Comparison of ENCODE assay signal across 8 cellular contexts in genomic region chr17:29760771-29761682, GRCh38.
A peak's percentile ranks its signal among the peaks of the same experiment; 100 is the strongest.
DNase-seq lines count a peak whose midpoint lies in the region; ATAC-seq and TF ChIP-seq lines count a peak whose summit lies in the region.

No MANE protein-coding gene starts in this region.

- peak overlapping the region; percentile 62 for H3K4me3 ChIP-seq in cardiac muscle cell
- peak overlapping the region; percentile 72 for H3K4me3 ChIP-seq in parathyroid adenoma (ENCODE audit: low read depth, low read length)
- peak overlapping the region; percentile 70 to 82 (median 81) for H3K4me3 ChIP-seq in thyroid gland (replicated peaks in 1 of 3)

- H3K9me3 Mint-ChIP-seq in activated naive CD8-positive, alpha-beta T cell treated with anti-CD3 and anti-CD28 coated beads, Interleukin-2, amount 10 ng/mL, durations not matched to agents 7 days and 5 days, result no peaks in the 10 kb centered on the region

- peak; percentile 78 for ATAC-seq in GM21515 (IDR thresholded peaks at IDR 0.05; ENCODE audit: unreplicated experiment)
- ATAC-seq in activated naive CD8-positive, alpha-beta T cell treated with anti-CD3 and anti-CD28 coated beads, Interleukin-2, amount 10 ng/mL, durations not matched to agents 7 days and 5 days (ENCODE audit: low read depth), result peak; percentile 87

- H3K4me3 Mint-ChIP-seq in activated naive CD8-positive, alpha-beta T cell treated with anti-CD3 and anti-CD28 coated beads, Interleukin-2, amount 10 ng/mL, durations not matched to agents 7 days and 5 days, result peak overlapping the region; percentile 96

- no peak for TF ChIP-seq CTCF in cardiac muscle cell (IDR thresholded peaks at IDR 0.05; ENCODE audit: low read depth, low read length)
- no peak for TF ChIP-seq CTCF in parathyroid adenoma (IDR thresholded peaks at IDR 0.05)
- no peak for TF ChIP-seq CTCF in thyroid gland (IDR thresholded peaks at IDR 0.05)

- POLR2A ChIA-PET in activated naive CD8-positive, alpha-beta T cell treated with anti-CD3 and anti-CD28 coated beads, Interleukin-2, amount 10 ng/mL, durations not matched to agents 7 days and 5 days (lab: Charles Lee), result interaction anchor here (0.6 to 2.7 kb wide), 17 partner anchors 9 to 172 kb away, joined by 3 to 28 read pairs (median 5); partner anchors contain the start of genes CORO6 and SSH2

- H3K27ac Mint-ChIP-seq in activated naive CD8-positive, alpha-beta T cell treated with anti-CD3 and anti-CD28 coated beads, Interleukin-2, amount 10 ng/mL, durations not matched to agents 7 days and 5 days, result peak overlapping the region; percentile 93

- no peaks in the 10 kb centered on the region for H3K27me3 Mint-ChIP-seq in activated naive CD8-positive, alpha-beta T cell treated with anti-CD3 and anti-CD28 coated beads, Interleukin-2, amount 10 ng/mL, durations not matched to agents 7 days and 5 days

- no peak overlapping the region for H3K9ac ChIP-seq in parathyroid adenoma

- peaks cover 2% of the 10 kb centered on the region for H3K79me2 ChIP-seq in parathyroid adenoma

- H3K4me1 Mint-ChIP-seq in activated naive CD8-positive, alpha-beta T cell treated with anti-CD3 and anti-CD28 coated beads, Interleukin-2, amount 10 ng/mL, durations not matched to agents 7 days and 5 days, result peaks cover 21% of the 10 kb centered on the region

- 0 to 2% methylated on average over 29 to 42 of the region's 85 CpGs for WGBS in thyroid gland, 2 donors

- H3K4me2 ChIP-seq in parathyroid adenoma (ENCODE audit: low read length), result peak overlapping the region; percentile 98

- H3K36me3 ChIP-seq in cardiac muscle cell (no peaks in the 10 kb centered on the region), parathyroid adenoma (ENCODE audit: control insufficient read depth, insufficient read depth, low read length) (no peaks in the 10 kb centered on the region), thyroid gland (no peaks in the 10 kb centered on the region)

- H2AFZ ChIP-seq in parathyroid adenoma, result peak overlapping the region; percentile 87

- H3K36me3 Mint-ChIP-seq in activated naive CD8-positive, alpha-beta T cell treated with anti-CD3 and anti-CD28 coated beads, Interleukin-2, amount 10 ng/mL, durations not matched to agents 7 days and 5 days, result peaks cover 8% of the 10 kb centered on the region

- H3K27ac ChIP-seq in cardiac muscle cell, result peak overlapping the region; percentile 76
- H3K27ac ChIP-seq in parathyroid adenoma, result peak overlapping the region; percentile 52
- peak overlapping the region; percentile 74 to 84 (median 81) for H3K27ac ChIP-seq in thyroid gland

- H3K27me3 ChIP-seq in cardiac muscle cell (no peaks in the 10 kb centered on the region), parathyroid adenoma (ENCODE audit: control insufficient read depth, insufficient read depth, low read length) (no peaks in the 10 kb centered on the region), thyroid gland (no peaks in the 10 kb centered on the region)

- no peaks in the 10 kb centered on the region for H3K9me3 ChIP-seq in cardiac muscle cell (ENCODE audit: low read depth)
- no peaks in the 10 kb centered on the region for H3K9me3 ChIP-seq in parathyroid adenoma (ENCODE audit: control insufficient read depth, low read length)
- no peaks in the 10 kb centered on the region for H3K9me3 ChIP-seq in thyroid gland

- DNase-seq in COLO829 (ENCODE audit: low spot score) (peak; percentile 62), SKM-1 treated with dmso at 0.1 percent for 144 hours (lab: John Stamatoyannopoulos, UW; ENCODE audit: unreplicated experiment) (peak; percentile 80), cardiac muscle cell (ENCODE audit: low read depth in 1 of 2, low spot score in 1 of 2) (peak; percentile 79 to 94), thyroid gland (peak; percentile 78 to 85)
- DNase-seq in activated naive CD8-positive, alpha-beta T cell treated with anti-CD3 and anti-CD28 coated beads, Interleukin-2, amount 10 ng/mL, durations not matched to agents 7 days and 5 days, result peak; percentile 98

- peaks cover 10% of the 10 kb centered on the region for H3K4me1 ChIP-seq in cardiac muscle cell (ENCODE audit: low read depth)
- peaks cover 5% of the 10 kb centered on the region for H3K4me1 ChIP-seq in parathyroid adenoma
- H3K4me1 ChIP-seq in thyroid gland, result peaks cover 0 to 6% of the 10 kb centered on the region in 2 donors

- TF ChIP-seq POLR2A in thyroid gland (IDR thresholded peaks at IDR 0.05), result peak in 1 of 2 donors; percentile 72

- intact Hi-C loops in thyroid gland (cut with DNase I), result no loop called here

- TF ChIP-seq RAD21 in Ishikawa (IDR thresholded peaks at IDR 0.05; ENCODE audit: low read depth), result no peak

- TF ChIP-seq EP300 in Ishikawa (IDR thresholded peaks at IDR 0.05; ENCODE audit: borderline replicate concordance), result no peak

TF ChIP-seq in Ishikawa, 13 proteins besides CTCF, POLR2A, EP300 and RAD21:
- TF ChIP-seq TCF12 (IDR thresholded peaks at IDR 0.05; ENCODE audit: low read depth), result no peak; the same call in 1 of the 2 replicates
- TF ChIP-seq FOXM1 (IDR thresholded peaks at IDR 0.05; ENCODE audit: borderline replicate concordance, low read depth), result no peak
- TF ChIP-seq NFIC (IDR thresholded peaks at IDR 0.05), result no peak
- TF ChIP-seq TAF1 (IDR thresholded peaks at IDR 0.05; ENCODE audit: low read depth), result peak; percentile 21; the same call in 1 of the 2 replicates
- TF ChIP-seq EGR1 (IDR thresholded peaks at IDR 0.05), result peak; percentile 15; the same call in 1 of the 2 replicates
- TF ChIP-seq TEAD4 (IDR thresholded peaks at IDR 0.05), result no peak
- TF ChIP-seq MAX (IDR thresholded peaks at IDR 0.05), result peak; percentile 66
- no peak for TF ChIP-seq REST (IDR thresholded peaks at IDR 0.05; ENCODE audit: low read depth)
- peak; percentile 28; the same call in 1 of the 2 replicates for TF ChIP-seq USF1 (IDR thresholded peaks at IDR 0.05)
- TF ChIP-seq ZBTB7A (IDR thresholded peaks at IDR 0.05; ENCODE audit: low read depth), result no peak
- no peak; the same call in 1 of the 2 replicates for TF ChIP-seq YY1 (IDR thresholded peaks at IDR 0.05; ENCODE audit: low read depth)
TF ChIP-seq in Ishikawa: peak in this region for 4.

Comparison
In these comparisons a context has a peak if more than half of its experiments do, and no peak if none do; other contexts are left out.
1. Peak in every context shown above with its lines: DNase-seq, ATAC-seq, H3K4me3 ChIP-seq and H3K27ac ChIP-seq.